Comparison of ENCODE assay signal across 8 cellular contexts in the genomic region with DNA sequence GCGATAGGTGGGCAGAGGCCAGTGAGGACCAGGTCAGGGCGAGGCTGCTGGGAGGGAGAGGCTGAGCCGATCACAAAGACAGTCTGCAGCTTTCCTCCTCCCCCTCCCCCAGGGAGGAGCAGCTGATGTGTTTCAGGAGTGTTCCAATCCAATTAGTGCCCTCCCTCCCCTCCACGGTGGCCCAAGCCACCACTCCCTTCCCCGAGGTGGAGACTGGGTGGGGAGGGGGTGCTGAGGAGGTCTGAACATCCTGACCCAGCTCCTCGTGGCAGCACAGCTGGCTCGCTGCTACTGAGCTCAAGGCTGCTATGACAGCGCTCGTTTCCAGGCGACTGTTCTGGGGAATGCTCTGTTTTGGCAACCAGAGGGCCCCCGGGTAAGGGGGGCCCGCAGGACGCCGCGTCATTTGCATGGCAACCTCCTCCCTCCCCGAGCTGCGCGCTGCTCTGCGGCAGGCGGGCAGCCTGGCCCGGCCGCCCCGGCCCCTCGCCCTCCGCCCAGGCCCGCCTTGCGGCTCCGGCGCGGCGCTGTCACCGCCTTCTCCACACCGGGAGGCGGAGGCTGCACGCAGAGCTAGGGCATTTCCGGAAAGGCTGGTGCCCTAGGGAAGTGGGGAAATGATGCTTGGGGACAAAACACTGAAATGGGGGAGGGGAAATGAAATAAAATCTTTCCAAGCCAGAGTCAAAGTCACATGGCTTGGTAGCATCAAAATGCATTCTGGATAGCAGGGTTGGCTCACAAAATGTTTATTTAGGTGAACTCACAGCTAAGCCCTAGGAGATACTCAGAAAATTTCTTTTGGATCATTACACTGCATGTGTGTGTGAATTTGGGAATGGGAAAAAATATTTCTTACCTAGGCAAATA.
DNase-seq lines count a peak whose midpoint lies in the region; ATAC-seq lines count a peak whose summit lies in the region.

No MANE protein-coding gene starts in this region.

- DNase-seq in HK-2 (ENCODE audit: unreplicated experiment), result peak; percentile 71
- DNase-seq in NCI-H82 treated with DMSO at 0.1 percent for 48 hours (lab: John Stamatoyannopoulos, UW; ENCODE audit: unreplicated experiment), result peak; percentile 99
- peak; percentile 16 to 41 for DNase-seq in activated CD8-positive, alpha-beta memory T cell treated with anti-CD3 and anti-CD28 coated beads for 4 hours (ENCODE audit: low read depth in 2 of 2)
- DNase-seq in effector memory CD4-positive, alpha-beta T cell, result peak; percentile 61 to 75 (median 63)
- peak; percentile 94 for DNase-seq in medulla oblongata (ENCODE audit: extremely low spot score)
- DNase-seq in stimulated activated CD4-positive, alpha-beta T cell treated with anti-CD3 and anti-CD28 coated beads, TNF-alpha, amount 100 ng/mL, for 4 hours (ENCODE audit: low read depth in 3 of 3), result peak; percentile 25 to 33 (median 31)

- H3K4me2 ChIP-seq in BLaER1 treated with 17β-estradiol and CSF1 and Interleukin-3, amounts not matched to agents 10 nM and 100 nM, result peak overlapping the region; percentile 91 to 99 (median 96)

- H4K20me1 ChIP-seq in BLaER1 treated with 17β-estradiol and CSF1 and Interleukin-3, amounts not matched to agents 10 nM and 100 nM, result no peaks in the 10 kb centered on the region

- H3K27me3 ChIP-seq in BLaER1 treated with 17β-estradiol and CSF1 and Interleukin-3, amounts not matched to agents 10 nM and 100 nM, result no peaks in the 10 kb centered on the region
- H3K27me3 ChIP-seq in effector memory CD4-positive, alpha-beta T cell (replicated peaks; ENCODE audit: control insufficient read depth, insufficient read depth, low read length, poor library complexity, severe bottlenecking), result no peaks in the 10 kb centered on the region

- peak overlapping the region; percentile 67 to 91 (median 82) for H3K27ac ChIP-seq in BLaER1 treated with 17β-estradiol and CSF1 and Interleukin-3, amounts not matched to agents 10 nM and 100 nM
- peak overlapping the region; percentile 60 for H3K27ac ChIP-seq in effector memory CD4-positive, alpha-beta T cell (ENCODE audit: insufficient read depth, low read length, poor library complexity, severe bottlenecking)

- H3K36me3 ChIP-seq in BLaER1 treated with 17β-estradiol and CSF1 and Interleukin-3, amounts not matched to agents 10 nM and 100 nM, result no peaks in the 10 kb centered on the region
- no peaks in the 10 kb centered on the region for H3K36me3 ChIP-seq in effector memory CD4-positive, alpha-beta T cell (ENCODE audit: control insufficient read depth, insufficient read depth, low read length)

- no peaks in the 10 kb centered on the region for H3K9me3 ChIP-seq in BLaER1 treated with 17β-estradiol and CSF1 and Interleukin-3, amounts not matched to agents 10 nM and 100 nM (replicated peaks in 1 of 11)
- no peaks in the 10 kb centered on the region for H3K9me3 ChIP-seq in effector memory CD4-positive, alpha-beta T cell (ENCODE audit: control insufficient read depth, low read length)

- H3K4me3 ChIP-seq in BLaER1 treated with 17β-estradiol and CSF1 and Interleukin-3, amounts not matched to agents 10 nM and 100 nM, result peak overlapping the region; percentile 38 to 65 (median 52)
- peak overlapping the region; percentile 47 for H3K4me3 ChIP-seq in effector memory CD4-positive, alpha-beta T cell (ENCODE audit: insufficient read depth, low read depth, low read length, poor library complexity, severe bottlenecking)

- H3K4me1 ChIP-seq in BLaER1 treated with 17β-estradiol and CSF1 and Interleukin-3, amounts not matched to agents 10 nM and 100 nM, result peaks cover 59 to 71% (median 63%) of the 10 kb centered on the region in 10 experiments
- peaks cover 15% of the 10 kb centered on the region for H3K4me1 ChIP-seq in effector memory CD4-positive, alpha-beta T cell (ENCODE audit: control insufficient read depth, insufficient read depth, low read length, poor library complexity, severe bottlenecking)

- ATAC-seq in GM19395 (IDR thresholded peaks at IDR 0.05; ENCODE audit: unreplicated experiment), result peak; percentile 86

- H3K9ac ChIP-seq in BLaER1 treated with 17β-estradiol and CSF1 and Interleukin-3, amounts not matched to agents 10 nM and 100 nM, result peak overlapping the region; percentile 59 to 79 (median 75)

Comparison
In these comparisons a context has a peak if more than half of its experiments do, and no peak if none do; other contexts are left out.
1. Peak in every context shown above with its lines: DNase-seq, ATAC-seq, H3K4me3 ChIP-seq and H3K27ac ChIP-seq.
2. DNase-seq: peak in every context shown above with its lines; median percentile 99 in NCI-H82 treated with DMSO at 0.1 percent for 48 hours; 94 in medulla oblongata; 71 in HK-2; 63 in effector memory CD4-positive, alpha-beta T cell; 31 in stimulated activated CD4-positive, alpha-beta T cell treated with anti-CD3 and anti-CD28 coated beads, TNF-alpha, amount 100 ng/mL, for 4 hours; 28 in activated CD8-positive, alpha-beta memory T cell treated with anti-CD3 and anti-CD28 coated beads for 4 hours.